22 cellular contexts compared by ENCODE assay signal in the genomic region with DNA sequence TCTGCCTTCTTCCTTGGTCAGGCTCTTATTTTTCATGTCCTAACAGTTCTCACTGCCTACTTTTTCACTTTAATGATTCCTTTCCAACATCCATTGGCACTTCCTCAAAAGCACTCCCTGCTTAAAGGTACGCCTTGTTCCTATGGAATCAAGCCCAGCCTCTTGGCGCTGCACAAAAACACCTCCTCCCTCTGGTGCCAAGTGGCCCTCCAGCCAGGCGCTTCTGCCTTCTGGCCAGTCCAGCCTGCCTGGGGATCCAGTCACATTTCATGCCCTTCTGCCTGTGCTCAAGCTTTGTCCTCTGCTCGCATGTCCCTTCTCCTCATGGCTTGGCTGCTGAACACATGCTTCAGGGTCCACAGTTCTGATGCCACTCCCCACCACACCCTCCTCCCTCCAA. TPM values are rescaled to one million over a fixed set of nuclear protein-coding genes. Genes with fewer than 3 reads are reported as not detected.
DNase-seq lines count a peak whose midpoint lies in the region; ATAC-seq and TF ChIP-seq lines count a peak whose summit lies in the region.
"Had no signal": no experiment of that assay in that cellular context is flagged by ENCODE, and none has a peak within 500 bp of the region (broad histone marks: within the 10 kb centered on the region; RNA-seq: fewer than 3 reads in every experiment).

No MANE protein-coding gene starts in this region.

- no peaks in the 10 kb centered on the region for H3K27me3 ChIP-seq in mesenchymal stem cell (ENCODE audit: control insufficient read depth in 1 of 2, insufficient read depth in 1 of 2, low read length in 2 of 2)
- H3K27me3 ChIP-seq in uterus = no peaks in the 10 kb centered on the region
- H3K27me3 ChIP-seq: adrenal gland, testis had no signal

- no peak overlapping the region for H3K4me2 ChIP-seq in mesenchymal stem cell (ENCODE audit: low read length, poor library complexity, severe bottlenecking)
- H3K4me2 ChIP-seq: GM23338 had no signal

- no peak overlapping the region for H4K8ac ChIP-seq in mesenchymal stem cell (ENCODE audit: low read length)

- H3K27me3 Mint-ChIP-seq in activated naive CD4-positive, alpha-beta T cell treated with anti-CD3 and anti-CD28 coated beads, Interleukin-2, amount 50 U/mL, for 24 hours = no peaks in the 10 kb centered on the region
- H3K27me3 Mint-ChIP-seq in activated naive CD4-positive, alpha-beta T cell treated with anti-CD3 and anti-CD28 coated beads, Interleukin-2, amount 10 ng/mL, durations not matched to agents 7 days and 5 days = no peaks in the 10 kb centered on the region
- H3K27me3 Mint-ChIP-seq in endothelial cell (ENCODE audit: unreplicated experiment) (peaks cover 2% of the 10 kb centered on the region), immature natural killer cell (ENCODE audit: low read depth in 3 of 3) (peaks cover 0 to 2% (median 0%) of the 10 kb centered on the region in 3 donors)
- H3K27me3 Mint-ChIP-seq: activated B cell treated with CpG ODN at 0.5 μM for 24 hours; CD4-positive, alpha-beta memory T cell; effector memory CD8-positive, alpha-beta T cell; T-helper 17 cell had no signal

- no peak overlapping the region for H2BK15ac ChIP-seq in mesenchymal stem cell (ENCODE audit: low read depth, poor library complexity, severe bottlenecking)

- no peak overlapping the region for H3K18ac ChIP-seq in mesenchymal stem cell (ENCODE audit: low read depth in 1 of 2, low read length in 2 of 2)

- over 99% methylated on average over 4 of the region's 4 CpGs for WGBS in mesenchymal stem cell

- TF ChIP-seq CTCF in endothelial cell (IDR thresholded peaks at IDR 0.05; ENCODE audit: unreplicated experiment) (no peak), uterus (IDR thresholded peaks at IDR 0.05) (no peak)

- H3K36me3 Mint-ChIP-seq in activated naive CD4-positive, alpha-beta T cell treated with anti-CD3 and anti-CD28 coated beads, Interleukin-2, amount 50 U/mL, for 24 hours = peaks cover 19% of the 10 kb centered on the region
- H3K36me3 Mint-ChIP-seq in activated naive CD4-positive, alpha-beta T cell treated with anti-CD3 and anti-CD28 coated beads, Interleukin-2, amount 10 ng/mL, durations not matched to agents 7 days and 5 days = peaks cover 40% of the 10 kb centered on the region
- H3K36me3 Mint-ChIP-seq in endothelial cell (ENCODE audit: low read depth, unreplicated experiment) (peaks cover 32% of the 10 kb centered on the region), immature natural killer cell (peaks cover 13 to 41% (median 16%) of the 10 kb centered on the region in 3 donors)

- H3K9me3 ChIP-seq in mesenchymal stem cell (ENCODE audit: control insufficient read depth, low read length) (no peaks in the 10 kb centered on the region), uterus (no peaks in the 10 kb centered on the region)
- H3K9me3 ChIP-seq: adrenal gland, testis had no signal

- H3K9ac ChIP-seq in mesenchymal stem cell (ENCODE audit: low read length) = peak overlapping the region; percentile 11

- H2BK5ac ChIP-seq in mesenchymal stem cell (ENCODE audit: low read depth, low read length, poor library complexity, severe bottlenecking) = no peak overlapping the region

- no peak overlapping the region for H3K4ac ChIP-seq in mesenchymal stem cell (ENCODE audit: low read depth in 1 of 2, low read length in 2 of 2)

- no peak overlapping the region for H3K23ac ChIP-seq in mesenchymal stem cell (ENCODE audit: low read length in 2 of 2)

- no peak for TF ChIP-seq POLR2A in uterus (IDR thresholded peaks at IDR 0.05)

- no peak overlapping the region for H2BK12ac ChIP-seq in mesenchymal stem cell (ENCODE audit: low read length in 2 of 2)

- no peak overlapping the region for H3K14ac ChIP-seq in mesenchymal stem cell (ENCODE audit: low read length in 2 of 2)

- H3K4me1 ChIP-seq in mesenchymal stem cell (ENCODE audit: control insufficient read depth, insufficient read depth, low read depth, low read length) = no peaks in the 10 kb centered on the region
- H3K4me1 ChIP-seq in uterus = no peaks in the 10 kb centered on the region

- H3K4me3 Mint-ChIP-seq in activated naive CD4-positive, alpha-beta T cell treated with anti-CD3 and anti-CD28 coated beads, Interleukin-2, amount 50 U/mL, for 24 hours = no peak overlapping the region
- H3K4me3 Mint-ChIP-seq in activated naive CD4-positive, alpha-beta T cell treated with anti-CD3 and anti-CD28 coated beads, Interleukin-2, amount 10 ng/mL, durations not matched to agents 7 days and 5 days = no peak overlapping the region
- H3K4me3 Mint-ChIP-seq in endothelial cell (ENCODE audit: unreplicated experiment) = no peak overlapping the region
- no peak overlapping the region for H3K4me3 Mint-ChIP-seq in immature natural killer cell
- H3K4me3 Mint-ChIP-seq: activated B cell treated with CpG ODN at 0.5 μM for 24 hours; CD4-positive, alpha-beta memory T cell; effector memory CD8-positive, alpha-beta T cell; GM23338; T-helper 17 cell had no signal

- intact Hi-C loops in uterus (cut with DNase I; ENCODE audit: low total_unique reads) = no loop called here

- H3K9me3 Mint-ChIP-seq in activated naive CD4-positive, alpha-beta T cell treated with anti-CD3 and anti-CD28 coated beads, Interleukin-2, amount 50 U/mL, for 24 hours = no peaks in the 10 kb centered on the region
- no peaks in the 10 kb centered on the region for H3K9me3 Mint-ChIP-seq in activated naive CD4-positive, alpha-beta T cell treated with anti-CD3 and anti-CD28 coated beads, Interleukin-2, amount 10 ng/mL, durations not matched to agents 7 days and 5 days
- H3K9me3 Mint-ChIP-seq in endothelial cell (ENCODE audit: unreplicated experiment) = no peaks in the 10 kb centered on the region
- H3K9me3 Mint-ChIP-seq in immature natural killer cell = no peaks in the 10 kb centered on the region
- H3K9me3 Mint-ChIP-seq: activated B cell treated with CpG ODN at 0.5 μM for 24 hours; activated T-helper 2 cell treated with anti-CD3 and anti-CD28 coated beads, Interferon-gamma antibody, Interleukin-2, Interleukin-4, amounts not matched to agents 10 μg/mL and 5 μg/mL and 100 μg/mL, durations not matched to agents 14 hours and 24 hours and 36 hours; CD4-positive, alpha-beta memory T cell; effector memory CD8-positive, alpha-beta T cell; GM23338 had no signal

- H2BK120ac ChIP-seq in mesenchymal stem cell (ENCODE audit: low read depth, low read length) = no peak overlapping the region

- CTCF ChIA-PET in activated naive CD4-positive, alpha-beta T cell treated with anti-CD3 and anti-CD28 coated beads, Interleukin-2, amount 10 ng/mL, durations not matched to agents 7 days and 5 days (lab: Charles Lee) = no interaction called here

- no peak overlapping the region for H2AK5ac ChIP-seq in mesenchymal stem cell (ENCODE audit: low read length, severe bottlenecking)

- no peak overlapping the region for H2AFZ ChIP-seq in mesenchymal stem cell (ENCODE audit: low read depth, low read length)
- H2AFZ ChIP-seq: GM23338 had no signal

- H3K4me1 Mint-ChIP-seq in activated naive CD4-positive, alpha-beta T cell treated with anti-CD3 and anti-CD28 coated beads, Interleukin-2, amount 50 U/mL, for 24 hours = peaks cover 5% of the 10 kb centered on the region
- peaks cover 4% of the 10 kb centered on the region for H3K4me1 Mint-ChIP-seq in activated naive CD4-positive, alpha-beta T cell treated with anti-CD3 and anti-CD28 coated beads, Interleukin-2, amount 10 ng/mL, durations not matched to agents 7 days and 5 days
- H3K4me1 Mint-ChIP-seq in endothelial cell (ENCODE audit: unreplicated experiment) (peaks cover 8% of the 10 kb centered on the region), immature natural killer cell (peaks cover 0 to 10% of the 10 kb centered on the region in 2 donors)
- H3K4me1 Mint-ChIP-seq: activated B cell treated with CpG ODN at 0.5 μM for 24 hours, GM23338, T-helper 17 cell had no signal

- H4K91ac ChIP-seq in mesenchymal stem cell (ENCODE audit: low read length) = no peak overlapping the region

- peaks cover 5% of the 10 kb centered on the region for H3K79me1 ChIP-seq in mesenchymal stem cell (replicated peaks; ENCODE audit: low read length, poor library complexity, severe bottlenecking)

- peak overlapping the region; percentile 63 for H3K27ac Mint-ChIP-seq in activated naive CD4-positive, alpha-beta T cell treated with anti-CD3 and anti-CD28 coated beads, Interleukin-2, amount 50 U/mL, for 24 hours
- no peak overlapping the region for H3K27ac Mint-ChIP-seq in activated naive CD4-positive, alpha-beta T cell treated with anti-CD3 and anti-CD28 coated beads, Interleukin-2, amount 10 ng/mL, durations not matched to agents 7 days and 5 days
- H3K27ac Mint-ChIP-seq in endothelial cell (ENCODE audit: unreplicated experiment) = peak overlapping the region; percentile 13
- no peak overlapping the region for H3K27ac Mint-ChIP-seq in immature natural killer cell
- H3K27ac Mint-ChIP-seq: activated B cell treated with CpG ODN at 0.5 μM for 24 hours; activated T-helper 2 cell treated with anti-CD3 and anti-CD28 coated beads, Interferon-gamma antibody, Interleukin-2, Interleukin-4, amounts not matched to agents 10 μg/mL and 5 μg/mL and 100 μg/mL, durations not matched to agents 14 hours and 24 hours and 36 hours; GM23338; T-helper 17 cell had no signal

- H3K4me3 ChIP-seq in mesenchymal stem cell (ENCODE audit: insufficient read depth in 1 of 2, low read depth in 1 of 2, low read length in 2 of 2) (no peak overlapping the region), uterus (no peak overlapping the region)
- H3K4me3 ChIP-seq: adrenal gland, GM23338, testis had no signal

- H3K36me3 ChIP-seq in mesenchymal stem cell (ENCODE audit: control insufficient read depth in 1 of 2, insufficient read depth in 2 of 2, low read depth in 1 of 2, low read length in 2 of 2) (peaks cover 20 to 52% of the 10 kb centered on the region in 2 experiments), uterus (no peaks in the 10 kb centered on the region)

- no peak for ATAC-seq in HG03045 (IDR thresholded peaks at IDR 0.05; ENCODE audit: unreplicated experiment)
- ATAC-seq: effector memory CD8-positive, alpha-beta T cell; GM23338; T-helper 17 cell had no signal

- H3K27ac ChIP-seq in mesenchymal stem cell (ENCODE audit: low read length, poor library complexity, severe bottlenecking) = no peak overlapping the region
- peak overlapping the region; percentile 29 to 34 for H3K27ac ChIP-seq in uterus

- DNase-seq in activated naive CD4-positive, alpha-beta T cell treated with anti-CD3 and anti-CD28 coated beads, Interleukin-2, amount 10 ng/mL, durations not matched to agents 7 days and 5 days = no peak
- DNase-seq in endothelial cell (ENCODE audit: low spot score) = no peak
- DNase-seq in mesenchymal stem cell = no peak
- peak in 1 of 2 donors; percentile 40 for DNase-seq in uterus
- DNase-seq in middle frontal gyrus (ENCODE audit: extremely low spot score, low spot score) = no peak
- DNase-seq in immature natural killer cell = no peak
- DNase-seq: activated B cell treated with CpG ODN at 0.5 μM for 24 hours; CD4-positive, alpha-beta memory T cell; central memory CD4-positive, alpha-beta T cell; DMS53; effector memory CD8-positive, alpha-beta T cell; OCI-M1; stimulated activated CD4-positive, alpha-beta T cell treated with anti-CD3 and anti-CD28 coated beads, Interleukin-4, amount 100 ng/mL, for 1 hour; T-helper 17 cell; testis had no signal

RNA-seq across cellular contexts. Expression of a gene that starts 6.3 kb away (rescaled TPM):
- total RNA-seq in endothelial cell (ENCODE audit: unreplicated experiment) (33.3 TPM), uterus (10 to 100 TPM; 25.4 to 49.6 (median 39.6) TPM)
- polyA plus RNA-seq in mesenchymal stem cell (2013, experiment 1 of 2) = 38.2 TPM
- polyA plus RNA-seq in mesenchymal stem cell (2013, experiment 2 of 2) = 36.4 TPM
- polyA plus RNA-seq in immature natural killer cell = 10 to 100 TPM; 58.5 to 70.1 (median 59.8) TPM

RNA-seq across cellular contexts. Expression of a gene that starts 49.1 kb away (rescaled TPM):
- total RNA-seq in endothelial cell (ENCODE audit: unreplicated experiment) (32.4 TPM), uterus (10 to 100 TPM; 15.1 to 88.5 (median 44.6) TPM)
- 30.0 TPM for polyA plus RNA-seq in mesenchymal stem cell (2013, experiment 1 of 2)
- polyA plus RNA-seq in mesenchymal stem cell (2013, experiment 2 of 2) = 38.6 TPM
- polyA plus RNA-seq in immature natural killer cell = 10 to 100 TPM; 52.2 to 65.3 (median 56.0) TPM

RNA-seq across cellular contexts. Expression of a gene that starts 53.2 kb away (rescaled TPM):
- total RNA-seq in endothelial cell (ENCODE audit: unreplicated experiment) = not detected
- not detected for polyA plus RNA-seq in mesenchymal stem cell (2013, experiment 1 of 2)
- not detected for polyA plus RNA-seq in mesenchymal stem cell (2013, experiment 2 of 2)
- not detected for total RNA-seq in uterus
- polyA plus RNA-seq in immature natural killer cell = not detected
- total RNA-seq: activated B cell treated with CpG ODN at 0.5 μM for 24 hours; activated T-helper 2 cell treated with anti-CD3 and anti-CD28 coated beads, Interferon-gamma antibody, Interleukin-2, Interleukin-4, amounts not matched to agents 10 μg/mL and 5 μg/mL and 100 μg/mL, durations not matched to agents 14 hours and 24 hours and 36 hours; adrenal gland; CD4-positive, alpha-beta memory T cell; omental fat pad; skeletal muscle tissue; T-helper 17 cell had no signal
- polyA plus RNA-seq: CD4-positive, alpha-beta memory T cell had no signal

Comparison
In these comparisons a context has a peak if more than half of its experiments do, and no peak if none do; other contexts are left out.
1. H3K27ac Mint-ChIP-seq: peak in activated naive CD4-positive, alpha-beta T cell treated with anti-CD3 and anti-CD28 coated beads, Interleukin-2, amount 50 U/mL, for 24 hours (single experiment) and endothelial cell (single experiment); none in activated naive CD4-positive, alpha-beta T cell treated with anti-CD3 and anti-CD28 coated beads, Interleukin-2, amount 10 ng/mL, durations not matched to agents 7 days and 5 days (single experiment) and immature natural killer cell (0 of 6).